In the genomic region with DNA sequence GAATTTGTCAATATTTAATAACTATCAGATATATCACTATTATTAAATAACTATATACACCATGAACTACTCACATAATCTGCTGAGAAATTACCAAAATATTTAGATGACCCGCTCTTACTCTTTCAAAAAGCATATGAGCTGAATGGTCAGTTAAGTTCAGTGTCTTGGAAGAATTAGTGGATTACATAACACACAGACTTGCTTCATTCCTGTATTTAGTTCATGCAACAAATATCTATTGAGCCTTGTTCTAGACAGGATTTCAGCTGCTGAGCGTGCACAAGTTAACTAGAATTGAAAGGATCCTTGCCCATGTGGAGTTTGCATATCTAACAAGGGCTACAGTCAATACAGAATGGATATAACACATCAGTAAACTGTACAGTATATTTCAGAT, we compare ENCODE assay signal across 6 cellular contexts.
"Had no signal": no experiment of that assay in that cellular context is flagged by ENCODE, and none has a peak within 500 bp of the region (broad histone marks: within the 10 kb centered on the region; RNA-seq: fewer than 3 reads in every experiment).

No MANE protein-coding gene starts in this region.

- ATAC-seq: HepG2, K562 had no signal

- DNase-seq: IMR-90, KBM-7, KG1 had no signal

- H3K27ac Mint-ChIP-seq: IgD-negative memory B cell had no signal

- H3K36me3 Mint-ChIP-seq: IgD-negative memory B cell had no signal

- H3K27me3 Mint-ChIP-seq: IgD-negative memory B cell had no signal

- H3K4me3 Mint-ChIP-seq: IgD-negative memory B cell had no signal

- FAIRE-seq: HepG2, K562 had no signal

- H3K4me1 Mint-ChIP-seq: IgD-negative memory B cell had no signal
